ENCODE assay signal across 18 cellular contexts in genomic region chr15:65088643-65089021, GRCh38. TPM values are rescaled to one million over a fixed set of nuclear protein-coding genes. Genes with fewer than 3 reads are reported as not detected.
DNase-seq lines count a peak whose midpoint lies in the region; ATAC-seq and TF ChIP-seq lines count a peak whose summit lies in the region.
"Had no signal": no experiment of that assay in that cellular context is flagged by ENCODE, and none has a peak within 500 bp of the region (broad histone marks: within the 10 kb centered on the region; RNA-seq: fewer than 3 reads in every experiment).

No MANE protein-coding gene starts in this region.

- H3K4me2 ChIP-seq in hepatocyte (peak overlapping the region; percentile 52), neuronal stem cell (ENCODE audit: insufficient read depth, low read length, poor library complexity, severe bottlenecking) (no peak overlapping the region)
- H3K4me2 ChIP-seq: BLaER1 had no signal

- TF ChIP-seq POLR2A in adrenal gland (IDR thresholded peaks at IDR 0.05): no peak

- H3K4me3 ChIP-seq in hepatocyte (no peak overlapping the region), neuronal stem cell (ENCODE audit: low read length in 2 of 2) (no peak overlapping the region), adrenal gland (no peak overlapping the region)
- H3K4me3 ChIP-seq: BLaER1 had no signal

- peak overlapping the region; percentile 66 for H3K18ac ChIP-seq in neuronal stem cell (ENCODE audit: low read length)

- H3K9me3 ChIP-seq in hepatocyte (ENCODE audit: low read depth) (no peaks in the 10 kb centered on the region), neuronal stem cell (replicated peaks in 1 of 2; ENCODE audit: control insufficient read depth in 2 of 2, insufficient read depth in 1 of 2, low read depth in 1 of 2, low read length in 2 of 2) (no peaks in the 10 kb centered on the region), adrenal gland (replicated peaks in 1 of 3) (no peaks in the 10 kb centered on the region)
- H3K9me3 ChIP-seq: BLaER1 had no signal

- no peak overlapping the region for H2BK5ac ChIP-seq in neuronal stem cell (ENCODE audit: low read length)

- 33% methylated on average over 6 of the region's 6 CpGs for WGBS in hepatocyte (ENCODE audit: low lambda C conversion rate, missing lambda C conversion rate)
- WGBS in neuronal stem cell (ENCODE audit: extremely low coverage in 2 of 2, insufficient read length in 2 of 2, insufficient replicate concordance in 1 of 2), 2 donors: no CpG with 5 or more reads among the region's 6 CpGs
- WGBS in adrenal gland, 4 donors: 78 to 82% (median 81%) methylated on average over 6 of the region's 6 CpGs

- H3K79me2 ChIP-seq in hepatocyte: no peaks in the 10 kb centered on the region

- peaks cover 55% of the 10 kb centered on the region for H3K4me1 ChIP-seq in hepatocyte (ENCODE audit: insufficient read depth)
- H3K4me1 ChIP-seq in neuronal stem cell (ENCODE audit: control insufficient read depth in 2 of 2, insufficient read depth in 1 of 2, low read depth in 1 of 2, low read length in 2 of 2): peaks cover 20 to 36% of the 10 kb centered on the region in 2 donors
- peaks cover 0 to 6% of the 10 kb centered on the region in 2 donors for H3K4me1 ChIP-seq in adrenal gland (replicated peaks in 1 of 2)

- H3K36me3 Mint-ChIP-seq in type B pancreatic cell: no peaks in the 10 kb centered on the region
- no peaks in the 10 kb centered on the region for H3K36me3 Mint-ChIP-seq in activated T-cell treated with anti-CD3 and anti-CD28 coated beads, Interleukin-2, amount 50 U/mL, for 4 hours (ENCODE audit: insufficient read depth)
- H3K36me3 Mint-ChIP-seq: activated CD8-positive, alpha-beta memory T cell treated with anti-CD3 and anti-CD28 coated beads, Interleukin-2, amount 10 ng/mL, durations not matched to agents 7 days and 5 days had no signal

- H2AFZ ChIP-seq in hepatocyte (no peak overlapping the region), neuronal stem cell (ENCODE audit: low read length) (no peak overlapping the region)

- H3K27me3 ChIP-seq in hepatocyte (no peaks in the 10 kb centered on the region), neuronal stem cell (ENCODE audit: control insufficient read depth in 3 of 3, insufficient read depth in 3 of 3, low read depth in 1 of 3, low read length in 3 of 3) (peaks cover 0 to 9% (median 7%) of the 10 kb centered on the region in 3 experiments), adrenal gland (no peaks in the 10 kb centered on the region)
- H3K27me3 ChIP-seq: BLaER1 had no signal

- H2AK5ac ChIP-seq in neuronal stem cell (ENCODE audit: low read depth, low read length): peak overlapping the region; percentile 4

- no peak overlapping the region for H4K8ac ChIP-seq in neuronal stem cell (ENCODE audit: low read depth, low read length)

- peaks cover 37% of the 10 kb centered on the region for H3K4me1 Mint-ChIP-seq in type B pancreatic cell (ENCODE audit: unreplicated experiment)
- H3K4me1 Mint-ChIP-seq in activated T-cell treated with anti-CD3 and anti-CD28 coated beads, Interleukin-2, amount 50 U/mL, for 4 hours (ENCODE audit: low read depth): no peaks in the 10 kb centered on the region

- peak overlapping the region; percentile 42 for H3K27ac ChIP-seq in cingulate gyrus (ENCODE audit: low read depth, low read length)
- H3K27ac ChIP-seq in hepatocyte: peak overlapping the region; percentile 93
- no peak overlapping the region for H3K27ac ChIP-seq in neuronal stem cell (replicated peaks; ENCODE audit: low read length)
- peak overlapping the region in 1 of 5 donors; percentile 58 for H3K27ac ChIP-seq in adrenal gland
- H3K27ac ChIP-seq: BLaER1 had no signal

- peak overlapping the region; percentile 73 for H3K27ac Mint-ChIP-seq in type B pancreatic cell
- H3K27ac Mint-ChIP-seq: activated CD8-positive, alpha-beta memory T cell treated with anti-CD3 and anti-CD28 coated beads, Interleukin-2, amount 10 ng/mL, durations not matched to agents 7 days and 5 days had no signal

- H2BK120ac ChIP-seq in neuronal stem cell (ENCODE audit: low read depth, low read length): no peak overlapping the region

- DNase-seq in hepatocyte (ENCODE audit: low spot score) (no peak), neuronal stem cell (ENCODE audit: low spot score) (no peak), type B pancreatic cell (ENCODE audit: extremely low spot score, unreplicated experiment) (no peak), adrenal gland (no peak), SKM-1 treated with dmso at 0.1 percent for 144 hours (lab: John Stamatoyannopoulos, UW; ENCODE audit: unreplicated experiment) (no peak)
- no peak for DNase-seq in activated T-cell treated with anti-CD3 and anti-CD28 coated beads, Interleukin-2, amount 50 U/mL, for 4 hours
- DNase-seq: activated CD8-positive, alpha-beta memory T cell treated with anti-CD3 and anti-CD28 coated beads, Interleukin-2, amount 10 ng/mL, durations not matched to agents 7 days and 5 days; activated naive CD4-positive, alpha-beta T cell treated with anti-CD3 and anti-CD28 coated beads, Interleukin-2, amount 50 U/mL, for 16 hours; DMS153; MV-4-11 had no signal

- peak overlapping the region; percentile 47 for H2BK15ac ChIP-seq in neuronal stem cell (ENCODE audit: low read length)

- intact Hi-C loops in adrenal gland (cut with DNase I): no loop called here

- H3K79me1 ChIP-seq in neuronal stem cell (ENCODE audit: low read depth, low read length): no peaks in the 10 kb centered on the region

- H3K9me2 ChIP-seq in hepatocyte (replicated peaks; ENCODE audit: insufficient read depth): no peaks in the 10 kb centered on the region

- no peak overlapping the region for H2BK12ac ChIP-seq in neuronal stem cell (ENCODE audit: low read length)

- H3K23ac ChIP-seq in neuronal stem cell (ENCODE audit: low read depth, low read length, poor library complexity): no peak overlapping the region

- no peaks in the 10 kb centered on the region for H4K20me1 ChIP-seq in hepatocyte (ENCODE audit: insufficient read depth, poor library complexity, severe bottlenecking)
- H4K20me1 ChIP-seq: BLaER1 had no signal

- H3K9ac ChIP-seq in neuronal stem cell (ENCODE audit: low read depth, low read length, poor library complexity): peak overlapping the region; percentile 37
- H3K9ac ChIP-seq: BLaER1 had no signal

- H3K4me3 Mint-ChIP-seq in type B pancreatic cell: no peak overlapping the region
- H3K4me3 Mint-ChIP-seq in activated T-cell treated with anti-CD3 and anti-CD28 coated beads, Interleukin-2, amount 50 U/mL, for 4 hours: no peak overlapping the region
- H3K4me3 Mint-ChIP-seq: activated CD8-positive, alpha-beta memory T cell treated with anti-CD3 and anti-CD28 coated beads, Interleukin-2, amount 10 ng/mL, durations not matched to agents 7 days and 5 days; T-helper 1 cell treated with Interleukin-12 subunit alpha and Interleukin-12 subunit beta and Interleukin-4 antibody, amounts not matched to agents 30 μg/mL and 1 μg/mL, for 36 hours had no signal

- no peak for ATAC-seq in HG02763 (IDR thresholded peaks at IDR 0.05; ENCODE audit: unreplicated experiment)
- ATAC-seq in activated T-cell treated with anti-CD3 and anti-CD28 coated beads, Interleukin-2, amount 50 U/mL, for 4 hours: no peak
- ATAC-seq: activated CD4-positive, CD25-positive, alpha-beta regulatory T cell treated with anti-CD3 and anti-CD28 coated beads, Interleukin-2, amount 50 U/mL, for 24 hours; activated CD8-positive, alpha-beta memory T cell treated with anti-CD3 and anti-CD28 coated beads, Interleukin-2, amount 10 ng/mL, durations not matched to agents 7 days and 5 days had no signal

- TF ChIP-seq CTCF in hepatocyte (IDR thresholded peaks at IDR 0.05; ENCODE audit: poor library complexity) (no peak), type B pancreatic cell (conservative IDR thresholded peaks at IDR 0.05) (no peak), adrenal gland (IDR thresholded peaks at IDR 0.05) (no peak)

- H3K4ac ChIP-seq in neuronal stem cell (ENCODE audit: low read length): no peak overlapping the region

- peaks cover 28% of the 10 kb centered on the region for H3K27me3 Mint-ChIP-seq in type B pancreatic cell
- no peaks in the 10 kb centered on the region for H3K27me3 Mint-ChIP-seq in activated T-cell treated with anti-CD3 and anti-CD28 coated beads, Interleukin-2, amount 50 U/mL, for 4 hours (ENCODE audit: low read depth)

- no peaks in the 10 kb centered on the region for H3K9me3 Mint-ChIP-seq in type B pancreatic cell
- no peaks in the 10 kb centered on the region for H3K9me3 Mint-ChIP-seq in activated T-cell treated with anti-CD3 and anti-CD28 coated beads, Interleukin-2, amount 50 U/mL, for 4 hours
- H3K9me3 Mint-ChIP-seq: T-helper 1 cell treated with Interleukin-12 subunit alpha and Interleukin-12 subunit beta and Interleukin-4 antibody, amounts not matched to agents 30 μg/mL and 1 μg/mL, for 36 hours had no signal

- H3K36me3 ChIP-seq in hepatocyte (replicated peaks; ENCODE audit: insufficient read depth, low read depth) (no peaks in the 10 kb centered on the region), neuronal stem cell (replicated peaks in 1 of 2; ENCODE audit: control insufficient read depth in 2 of 2, insufficient read depth in 2 of 2, low read length in 2 of 2) (no peaks in the 10 kb centered on the region), adrenal gland (replicated peaks in 1 of 2) (no peaks in the 10 kb centered on the region)
- H3K36me3 ChIP-seq: BLaER1 had no signal

- H4K91ac ChIP-seq in neuronal stem cell (ENCODE audit: low read depth, low read length, poor library complexity): no peak overlapping the region

- H3K14ac ChIP-seq in neuronal stem cell (ENCODE audit: low read length): no peak overlapping the region

RNA-seq across cellular contexts. Expression of gene KBTBD13, which starts 12.1 kb away (rescaled TPM):
- total RNA-seq in hepatocyte (not detected in 2 replicates), type B pancreatic cell (ENCODE audit: low replicate concordance) (not detected in 2 replicates), adrenal gland (not detected)
- polyA plus RNA-seq in hepatocyte (0.10 and 0.56 TPM in 2 replicates), adrenal gland (not detected)
- 0.01 TPM for polyA plus RNA-seq in neuronal stem cell (2013, experiment 1 of 2)
- not detected for polyA plus RNA-seq in neuronal stem cell (2013, experiment 2 of 2)
- not detected for total RNA-seq in activated T-cell treated with anti-CD3 and anti-CD28 coated beads, Interleukin-2, amount 50 U/mL, for 4 hours
- total RNA-seq: activated CD8-positive, alpha-beta memory T cell treated with anti-CD3 and anti-CD28 coated beads, Interleukin-2, amount 10 ng/mL, durations not matched to agents 7 days and 5 days; frontal cortex; renal cortical epithelial cell; RPMI7951 had no signal

RNA-seq across cellular contexts. Expression of gene RASL12, which starts 20.8 kb away (rescaled TPM):
- total RNA-seq in hepatocyte (6.4 and 6.5 TPM in 2 replicates), type B pancreatic cell (ENCODE audit: low replicate concordance) (0.33 and 4.0 TPM in 2 replicates), adrenal gland (1 to 10 TPM; 1.3 to 9.2 (median 3.3) TPM)
- polyA plus RNA-seq in hepatocyte (4.6 and 5.1 TPM in 2 replicates), adrenal gland (1 to 10 TPM; 1.4 to 7.0 (median 4.3) TPM)
- polyA plus RNA-seq in neuronal stem cell (2013, experiment 1 of 2): 4.1 TPM
- polyA plus RNA-seq in neuronal stem cell (2013, experiment 2 of 2): 4.2 TPM
- total RNA-seq in activated T-cell treated with anti-CD3 and anti-CD28 coated beads, Interleukin-2, amount 50 U/mL, for 4 hours: not detected
- total RNA-seq: activated CD8-positive, alpha-beta memory T cell treated with anti-CD3 and anti-CD28 coated beads, Interleukin-2, amount 10 ng/mL, durations not matched to agents 7 days and 5 days; renal cortical epithelial cell had no signal

RNA-seq across cellular contexts. Expression of gene UBAP1L, which starts 26.4 kb away (rescaled TPM):
- 0.96 and 1.8 TPM in 2 replicates for total RNA-seq in hepatocyte
- 2.5 and 3.0 TPM in 2 replicates for polyA plus RNA-seq in hepatocyte
- 1.0 TPM for polyA plus RNA-seq in neuronal stem cell (2013, experiment 1 of 2)
- polyA plus RNA-seq in neuronal stem cell (2013, experiment 2 of 2): 0.91 TPM
- 2.6 and 6.0 TPM in 2 replicates for total RNA-seq in type B pancreatic cell (ENCODE audit: low replicate concordance)
- 1 to 10 TPM in 6 of 8 donors, under 1 TPM in 2; 0.48 to 5.6 (median 2.6) TPM for total RNA-seq in adrenal gland
- polyA plus RNA-seq in adrenal gland: 10 to 100 TPM in 1 of 3 donors, 1 to 10 TPM in 2; 1.1 to 34.9 (median 5.7) TPM
- total RNA-seq in activated T-cell treated with anti-CD3 and anti-CD28 coated beads, Interleukin-2, amount 50 U/mL, for 4 hours: 1 to 10 TPM; 5.2 to 6.1 (median 5.9) TPM

RNA-seq across cellular contexts. Expression of gene SLC51B, which starts 43.4 kb away (rescaled TPM):
- total RNA-seq in hepatocyte (6.5 and 8.8 TPM in 2 replicates), type B pancreatic cell (ENCODE audit: low replicate concordance) (1.2 and 5.7 TPM in 2 replicates), adrenal gland (1 to 10 TPM in 1 of 8 donors, under 1 TPM in 4, not detected in 3; 0.32 to 2.6 (median 0.55) TPM)
- polyA plus RNA-seq in hepatocyte (5.8 and 8.6 TPM in 2 replicates), adrenal gland (1 to 10 TPM in 2 of 3 donors, under 1 TPM in 1; 0.40 to 3.1 (median 1.5) TPM)
- polyA plus RNA-seq in neuronal stem cell (2013, experiment 1 of 2): not detected
- polyA plus RNA-seq in neuronal stem cell (2013, experiment 2 of 2): not detected
- not detected for total RNA-seq in activated T-cell treated with anti-CD3 and anti-CD28 coated beads, Interleukin-2, amount 50 U/mL, for 4 hours
- total RNA-seq: activated CD8-positive, alpha-beta memory T cell treated with anti-CD3 and anti-CD28 coated beads, Interleukin-2, amount 10 ng/mL, durations not matched to agents 7 days and 5 days; frontal cortex; RPMI7951 had no signal

RNA-seq across cellular contexts. Expression of gene PDCD7, which starts 45.0 kb away (rescaled TPM):
- total RNA-seq in hepatocyte: 15.2 and 18.7 TPM in 2 replicates
- 13.6 and 17.5 TPM in 2 replicates for polyA plus RNA-seq in hepatocyte
- polyA plus RNA-seq in neuronal stem cell (2013, experiment 1 of 2): 36.4 TPM
- 37.3 TPM for polyA plus RNA-seq in neuronal stem cell (2013, experiment 2 of 2)
- total RNA-seq in type B pancreatic cell (ENCODE audit: low replicate concordance): 22.2 and 38.9 TPM in 2 replicates
- 100 to 1,000 TPM in 1 of 8 donors, 10 to 100 TPM in 7; 17.5 to 121 (median 23.1) TPM for total RNA-seq in adrenal gland
- polyA plus RNA-seq in adrenal gland: 10 to 100 TPM in 2 of 3 donors, 1 to 10 TPM in 1; 9.8 to 18.7 (median 17.3) TPM
- total RNA-seq in activated T-cell treated with anti-CD3 and anti-CD28 coated beads, Interleukin-2, amount 50 U/mL, for 4 hours: 10 to 100 TPM; 35.0 to 38.7 (median 36.1) TPM
